In the genomic region with DNA sequence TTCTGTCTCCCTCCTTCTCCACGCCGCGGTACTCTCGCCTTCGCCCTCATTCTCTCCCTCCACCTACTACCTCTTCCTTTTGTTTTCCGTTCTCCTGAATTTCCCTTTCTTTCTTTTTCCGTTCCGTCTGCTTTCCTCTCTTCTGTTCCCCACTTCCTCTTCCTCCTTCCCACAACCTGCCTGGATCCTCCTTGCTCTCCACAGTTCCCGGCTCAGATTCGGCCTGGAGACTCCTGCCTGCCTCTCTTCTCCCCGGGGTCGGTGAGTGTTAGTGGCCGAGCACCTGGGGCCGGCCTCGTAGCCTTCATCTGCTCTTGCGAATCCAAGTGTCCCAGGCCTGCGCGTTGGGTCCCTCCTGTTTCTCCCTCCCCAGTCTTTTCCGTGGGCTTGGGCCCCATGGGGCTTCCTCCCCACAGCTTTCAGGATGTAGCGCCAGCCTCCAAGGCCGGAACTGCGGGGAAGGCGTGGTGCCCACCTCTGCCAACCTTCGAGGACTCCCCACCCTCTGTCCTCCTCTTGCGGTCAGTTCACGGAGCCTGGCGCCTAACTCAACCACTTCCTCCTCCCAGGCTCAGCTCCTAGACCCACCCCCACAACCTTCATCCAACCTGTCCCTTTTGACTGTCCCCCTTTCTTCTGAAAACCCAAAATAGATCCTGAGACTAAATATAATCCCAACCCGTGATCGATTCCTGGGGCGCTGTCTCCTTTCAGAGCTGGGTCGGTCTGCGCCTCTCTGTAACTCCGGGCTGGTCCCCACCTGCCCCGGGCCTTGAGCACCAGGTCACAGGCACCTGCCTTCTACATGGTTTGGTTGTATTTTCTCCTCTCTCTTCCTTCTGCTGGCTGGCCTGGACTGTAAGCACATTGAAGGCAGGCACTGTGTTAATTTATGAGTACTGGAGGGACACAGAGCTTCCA, we compare ENCODE assay signal across 9 cellular contexts. TPM values are rescaled to one million over a fixed set of nuclear protein-coding genes. Genes with fewer than 3 reads are reported as not detected.
A peak's percentile ranks its signal among the peaks of the same experiment; 100 is the strongest.
DNase-seq lines count a peak whose midpoint lies in the region; ATAC-seq and TF ChIP-seq lines count a peak whose summit lies in the region.
"Had no signal": no experiment of that assay in that cellular context is flagged by ENCODE, and none has a peak within 500 bp of the region (broad histone marks: within the 10 kb centered on the region; RNA-seq: fewer than 3 reads in every experiment).

No MANE protein-coding gene starts in this region.

- peaks cover 60% of the 10 kb centered on the region for H3K4me1 Mint-ChIP-seq in activated CD4-positive, alpha-beta memory T cell treated with anti-CD3 and anti-CD28 coated beads for 36 hours (ENCODE audit: low read depth)

- H4K20me1 ChIP-seq in GM23248 (ENCODE audit: insufficient read depth) = no peaks in the 10 kb centered on the region

- H3K4me3 ChIP-seq in GM23248 (peak overlapping the region; percentile 99), right atrium auricular region (peak overlapping the region in 1 of 2 donors; percentile 34), skeletal muscle satellite cell (ENCODE audit: low read length) (no peak overlapping the region)

- H3K27ac ChIP-seq in GM23248 = peak overlapping the region; percentile 87
- peak overlapping the region; percentile 53 to 58 for H3K27ac ChIP-seq in right atrium auricular region

- H3K36me3 ChIP-seq in GM23248 (ENCODE audit: low read depth) (no peaks in the 10 kb centered on the region), right atrium auricular region (no peaks in the 10 kb centered on the region), skeletal muscle satellite cell (ENCODE audit: insufficient read depth, low read length) (peaks cover 2% of the 10 kb centered on the region)

- intact Hi-C loops in activated CD4-positive, alpha-beta memory T cell treated with anti-CD3 and anti-CD28 coated beads for 36 hours (cut with micrococcal nuclease) = loop anchor here (5.0 to 10.0 kb wide), 3 partner anchors 128 to 515 kb away; no protein-coding TSS in a partner anchor

- POLR2A ChIA-PET in activated CD4-positive, alpha-beta memory T cell treated with anti-CD3 and anti-CD28 coated beads for 36 hours (lab: Charles Lee) = no interaction called here
- POLR2A ChIA-PET in GM10248 (lab: Yijun Ruan, JAX) = no interaction called here

- H2AFZ ChIP-seq in GM23248 = peak overlapping the region; percentile 91

- peaks cover 30% of the 10 kb centered on the region for H3F3A ChIP-seq in GM23248 (ENCODE audit: insufficient read depth)

- TF ChIP-seq CTCF in right atrium auricular region (IDR thresholded peaks at IDR 0.05) (no peak), GM10248 (IDR thresholded peaks at IDR 0.05; ENCODE audit: control extremely low read depth, extremely low read depth, low read depth, missing control alignments) (no peak)

- H3K27ac Mint-ChIP-seq in activated CD4-positive, alpha-beta memory T cell treated with anti-CD3 and anti-CD28 coated beads for 36 hours = peak overlapping the region; percentile 10

- in situ Hi-C loops in GM23248 (cut with MboI) = loop anchor here (10.0 kb wide), 1 partner anchor 535 kb away; no protein-coding TSS in a partner anchor

- H3K9me3 Mint-ChIP-seq in activated CD4-positive, alpha-beta memory T cell treated with anti-CD3 and anti-CD28 coated beads for 36 hours = peaks cover 5% of the 10 kb centered on the region

- CTCF ChIA-PET in activated CD4-positive, alpha-beta memory T cell treated with anti-CD3 and anti-CD28 coated beads for 36 hours (lab: Charles Lee) = interaction anchor here (1.3 kb wide), 1 partner anchor 529 kb away, joined by 3 read pairs; no protein-coding TSS in a partner anchor
- CTCF ChIA-PET in GM10248 (lab: Yijun Ruan, JAX) = interaction anchor here (1.1 to 1.4 kb wide), 2 partner anchors 547 kb away, joined by 3 read pairs; no protein-coding TSS in a partner anchor

- H3K27me3 ChIP-seq in GM23248 (replicated peaks; ENCODE audit: insufficient read depth) (no peaks in the 10 kb centered on the region), right atrium auricular region (peaks cover 78 to 79% of the 10 kb centered on the region in 2 donors), skeletal muscle satellite cell (ENCODE audit: control insufficient read depth, insufficient read depth, low read length) (peaks cover 65% of the 10 kb centered on the region)

- H3K9me3 ChIP-seq in GM23248 (ENCODE audit: low read depth) (no peaks in the 10 kb centered on the region), right atrium auricular region (no peaks in the 10 kb centered on the region), skeletal muscle satellite cell (replicated peaks; ENCODE audit: low read length) (peaks cover 3% of the 10 kb centered on the region)

- H3K9ac ChIP-seq in GM23248 = peak overlapping the region; percentile 94
- no peak overlapping the region for H3K9ac ChIP-seq in skeletal muscle satellite cell (ENCODE audit: low read depth, low read length)

- H3K4me2 ChIP-seq in GM23248 (ENCODE audit: unreplicated experiment) (peak overlapping the region; percentile 93), skeletal muscle satellite cell (ENCODE audit: low read length) (peak overlapping the region; percentile 82)

- H3K4me1 ChIP-seq in GM23248 (ENCODE audit: insufficient read depth) = peaks cover 26% of the 10 kb centered on the region
- H3K4me1 ChIP-seq in right atrium auricular region = peaks cover 0 to 53% of the 10 kb centered on the region in 2 donors
- peaks cover 13% of the 10 kb centered on the region for H3K4me1 ChIP-seq in skeletal muscle satellite cell (ENCODE audit: control insufficient read depth, insufficient read depth, low read length)

- ATAC-seq in HG03095 (IDR thresholded peaks at IDR 0.05; ENCODE audit: unreplicated experiment) = no peak

- H3K79me2 ChIP-seq in GM23248 (ENCODE audit: insufficient read depth) = peaks cover 72% of the 10 kb centered on the region

- peaks cover 20% of the 10 kb centered on the region for H3K36me3 Mint-ChIP-seq in activated CD4-positive, alpha-beta memory T cell treated with anti-CD3 and anti-CD28 coated beads for 36 hours

- H3K27me3 Mint-ChIP-seq in activated CD4-positive, alpha-beta memory T cell treated with anti-CD3 and anti-CD28 coated beads for 36 hours = peaks cover 86% of the 10 kb centered on the region

- H3K4me3 Mint-ChIP-seq in activated CD4-positive, alpha-beta memory T cell treated with anti-CD3 and anti-CD28 coated beads for 36 hours = peak overlapping the region; percentile 11

- H3K9me2 ChIP-seq in GM23248 (ENCODE audit: insufficient read depth) = no peaks in the 10 kb centered on the region

- DNase-seq in GM23248 (no peak), right atrium auricular region (ENCODE audit: low spot score) (no peak), GM10248 (ENCODE audit: extremely low spot score) (no peak), NCI-H510A (lab: John Stamatoyannopoulos, UW) (no peak)
- DNase-seq in activated CD4-positive, alpha-beta memory T cell treated with anti-CD3 and anti-CD28 coated beads for 36 hours = no peak
- DNase-seq: stimulated activated CD4-positive, alpha-beta T cell treated with anti-CD3 and anti-CD28 coated beads, Interleukin-12 subunit alpha, Interleukin-12 subunit beta, amount 100 ng/mL, for 4 hours; SW 1271 had no signal

- WGBS in GM23248 (ENCODE audit: low coverage in 1 of 2, low lambda C conversion rate in 2 of 2, missing lambda C conversion rate in 2 of 2), 2 experiments = 47 to 49% methylated on average over 29 to 34 of the region's 34 CpGs

RNA-seq across cellular contexts. Expression of gene NRN1, which starts 6.8 kb away (rescaled TPM):
- 78.5 and 94.6 TPM in 2 replicates for total RNA-seq in GM23248 (2014; rRNA removed; shearing (Covaris generic))
- 50.5 and 51.8 TPM in 2 replicates for polyA plus RNA-seq in GM23248 (2016; fragmentation: Nextera tagmentation; extraction: Ambion mirVana)
- 1 to 10 TPM in 1 of 2 experiments, under 1 TPM in 1; 1.00 to 1.3 TPM for total RNA-seq in activated CD4-positive, alpha-beta memory T cell treated with anti-CD3 and anti-CD28 coated beads for 36 hours
- total RNA-seq in right atrium auricular region = 1 to 10 TPM; 6.6 to 7.5 TPM
- total RNA-seq in skeletal muscle satellite cell (2012; rRNA removed) = 29.2 and 36.9 TPM in 2 replicates
